ENCODE assay signal across 22 cellular contexts in the genomic region with DNA sequence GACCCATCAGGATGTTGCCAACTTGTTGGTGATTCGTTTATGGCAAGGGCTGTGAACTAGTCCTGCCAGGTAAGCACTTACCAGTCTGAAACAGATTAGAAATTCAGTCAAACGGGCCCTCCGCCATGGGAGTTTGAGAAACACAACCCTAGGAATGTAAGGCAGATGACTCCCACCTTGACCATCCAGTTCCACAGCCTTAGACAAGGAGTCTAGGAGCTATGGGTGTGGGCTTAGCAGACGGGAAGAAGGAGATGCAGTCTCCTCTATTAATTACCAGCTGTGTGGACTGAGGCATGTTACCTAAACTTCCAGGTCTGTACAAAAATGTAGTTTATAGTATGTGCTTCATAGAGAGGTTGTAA.
"Had no signal": no experiment of that assay in that cellular context is flagged by ENCODE, and none has a peak within 500 bp of the region (broad histone marks: within the 10 kb centered on the region; RNA-seq: fewer than 3 reads in every experiment).

No MANE protein-coding gene starts in this region.

- H3K36me3 Mint-ChIP-seq: immature natural killer cell; naive thymus-derived CD8-positive, alpha-beta T cell had no signal

- DNase-seq: cortex of kidney; dorsolateral prefrontal cortex; effector CD8-positive, alpha-beta T cell; glutamatergic neuron; immature natural killer cell; kidney; left cardiac atrium; left ventricle myocardium superior; mesendoderm; naive thymus-derived CD8-positive, alpha-beta T cell; sigmoid colon; stimulated activated CD4-positive, alpha-beta T cell treated with anti-CD3 and anti-CD28 coated beads, Interleukin-2, amount 100 ng/mL, for 48 hours; stimulated activated naive CD4-positive, alpha-beta T cell treated with Interleukin-2 at 50 U/mL for 16 hours; thyroid gland; upper lobe of right lung had no signal

- H3K27me3 ChIP-seq: esophagus muscularis mucosa, gastroesophageal sphincter, right atrium auricular region, sigmoid colon, thyroid gland, upper lobe of right lung, vagina had no signal

- H3K4me3 ChIP-seq: esophagus muscularis mucosa, gastroesophageal sphincter, lung, right atrium auricular region, sigmoid colon, skin epidermis, thyroid gland, upper lobe of right lung, vagina had no signal

- H3K36me3 ChIP-seq: esophagus muscularis mucosa, gastroesophageal sphincter, neutrophil, right atrium auricular region, sigmoid colon, thyroid gland, upper lobe of right lung, vagina had no signal

- FAIRE-seq: kidney had no signal

- H3K4me1 Mint-ChIP-seq: immature natural killer cell had no signal

- H3K4me3 Mint-ChIP-seq: immature natural killer cell; naive thymus-derived CD8-positive, alpha-beta T cell had no signal

- H3K27ac Mint-ChIP-seq: immature natural killer cell; naive thymus-derived CD8-positive, alpha-beta T cell had no signal

- H3K27ac ChIP-seq: dorsolateral prefrontal cortex, neutrophil, right atrium auricular region, skin epidermis, upper lobe of right lung, vagina had no signal

- H3K9me3 Mint-ChIP-seq: immature natural killer cell had no signal

- H3K9me3 ChIP-seq: esophagus muscularis mucosa, gastroesophageal sphincter, neutrophil, right atrium auricular region, sigmoid colon, thyroid gland, upper lobe of right lung, vagina had no signal
